ENCODE assay signal across 35 cellular contexts in genomic region chr6:62288562-62288961, GRCh38. TPM values are rescaled to one million over a fixed set of nuclear protein-coding genes. Genes with fewer than 3 reads are reported as not detected.
"Had no signal": no experiment of that assay in that cellular context is flagged by ENCODE, and none has a peak within 500 bp of the region (broad histone marks: within the 10 kb centered on the region; RNA-seq: fewer than 3 reads in every experiment).

No MANE protein-coding gene starts in this region.

- ATAC-seq: activated naive CD4-positive, alpha-beta T cell treated with anti-CD3 and anti-CD28 coated beads, Interleukin-2, amount 50 U/mL, for 72 hours; activated naive CD8-positive, alpha-beta T cell treated with anti-CD3 and anti-CD28 coated beads, Interleukin-2, amount 50 U/mL, for 24 hours; activated T-cell treated with anti-CD3 and anti-CD28 coated beads, Interleukin-2, amount 50 U/mL, for 4 hours; activated T-cell treated with anti-CD3 and anti-CD28 coated beads, Interleukin-2, amount 50 U/mL, for 72 hours; activated T-helper 17 cell treated with anti-CD3 and anti-CD28 coated beads, Interleukin-2, amount 50 U/mL, for 72 hours; body of pancreas had no signal

- FAIRE-seq: astrocyte, bronchial epithelial cell had no signal

- DNase-seq: activated effector memory CD4-positive, alpha-beta T cell treated with anti-CD3 and anti-CD28 coated beads, Interleukin-2, amount 50 U/mL, for 16 hours; activated effector memory CD4-positive, alpha-beta T cell treated with Interleukin-2 at 50 U/mL for 16 hours; activated gamma-delta T cell; activated gamma-delta T cell treated with Interleukin-2 at 50 U/mL for 16 hours; activated naive CD4-positive, alpha-beta T cell; activated naive CD4-positive, alpha-beta T cell treated with anti-CD3 and anti-CD28 coated beads for 36 hours; activated naive CD4-positive, alpha-beta T cell treated with anti-CD3 and anti-CD28 coated beads, Interleukin-2, amount 10 ng/mL, durations not matched to agents 7 days and 5 days; activated naive CD4-positive, alpha-beta T cell treated with anti-CD3 and anti-CD28 coated beads, Interleukin-2, amount 50 U/mL, for 16 hours; activated naive CD4-positive, alpha-beta T cell treated with Interleukin-2 at 50 U/mL for 16 hours; activated naive CD8-positive, alpha-beta T cell treated with anti-CD3 and anti-CD28 coated beads for 36 hours; activated naive CD8-positive, alpha-beta T cell treated with anti-CD3 and anti-CD28 coated beads, Interleukin-2, amount 10 ng/mL, durations not matched to agents 7 days and 5 days; activated naive CD8-positive, alpha-beta T cell treated with anti-CD3 and anti-CD28 coated beads, Interleukin-2, amount 50 U/mL, for 24 hours; activated T-cell treated with anti-CD3 and anti-CD28 coated beads, Interleukin-2, amount 50 U/mL, for 1 hour; activated T-cell treated with anti-CD3 and anti-CD28 coated beads, Interleukin-2, amount 50 U/mL, for 24 hours; activated T-cell treated with anti-CD3 and anti-CD28 coated beads, Interleukin-2, amount 50 U/mL, for 4 hours; activated T-cell treated with anti-CD3 and anti-CD28 coated beads, Interleukin-2, amount 50 U/mL, for 48 hours; activated T-cell treated with anti-CD3 and anti-CD28 coated beads, Interleukin-2, amount 50 U/mL, for 72 hours; adrenal gland; amniotic stem cell; amygdala; anterior cingulate cortex; aorta; body of pancreas; brain microvascular endothelial cell; caudate nucleus; central memory CD4-positive, alpha-beta T cell; cerebellar nuclear complex had no signal

RNA-seq across cellular contexts. Expression of gene KHDRBS2, which starts 2.5 kb away (rescaled TPM):
- total RNA-seq: activated naive CD4-positive, alpha-beta T cell treated with anti-CD3 and anti-CD28 coated beads for 36 hours; activated naive CD4-positive, alpha-beta T cell treated with anti-CD3 and anti-CD28 coated beads, Interleukin-2, amount 50 U/mL, for 72 hours; activated naive CD8-positive, alpha-beta T cell treated with anti-CD3 and anti-CD28 coated beads for 36 hours; activated naive CD8-positive, alpha-beta T cell treated with anti-CD3 and anti-CD28 coated beads, Interleukin-2, amount 10 ng/mL, durations not matched to agents 7 days and 5 days; activated T-cell treated with anti-CD3 and anti-CD28 coated beads, Interleukin-2, amount 50 U/mL, for 72 hours; activated T-helper 1 cell treated with anti-CD3 and anti-CD28 coated beads, Interleukin-12 subunit alpha, Interleukin-12 subunit beta, Interleukin-2, Interleukin-4 antibody, amounts not matched to agents 30 ng/mL and 10 ng/mL and 1 ng/mL, durations not matched to agents 14 hours and 24 hours and 36 hours; activated T-helper 17 cell treated with anti-CD3 and anti-CD28 coated beads, Interleukin-2, amount 50 U/mL, for 72 hours; activated T-helper 2 cell treated with anti-CD3 and anti-CD28 coated beads, Interferon-gamma antibody, Interleukin-2, Interleukin-4, amounts not matched to agents 10 μg/mL and 5 μg/mL and 100 μg/mL, durations not matched to agents 14 hours and 24 hours and 36 hours; ascending aorta; astrocyte; body of pancreas; bronchial epithelial cell; chondrocyte had no signal
